1 cellular context compared by ENCODE assay signal in the genomic region with DNA sequence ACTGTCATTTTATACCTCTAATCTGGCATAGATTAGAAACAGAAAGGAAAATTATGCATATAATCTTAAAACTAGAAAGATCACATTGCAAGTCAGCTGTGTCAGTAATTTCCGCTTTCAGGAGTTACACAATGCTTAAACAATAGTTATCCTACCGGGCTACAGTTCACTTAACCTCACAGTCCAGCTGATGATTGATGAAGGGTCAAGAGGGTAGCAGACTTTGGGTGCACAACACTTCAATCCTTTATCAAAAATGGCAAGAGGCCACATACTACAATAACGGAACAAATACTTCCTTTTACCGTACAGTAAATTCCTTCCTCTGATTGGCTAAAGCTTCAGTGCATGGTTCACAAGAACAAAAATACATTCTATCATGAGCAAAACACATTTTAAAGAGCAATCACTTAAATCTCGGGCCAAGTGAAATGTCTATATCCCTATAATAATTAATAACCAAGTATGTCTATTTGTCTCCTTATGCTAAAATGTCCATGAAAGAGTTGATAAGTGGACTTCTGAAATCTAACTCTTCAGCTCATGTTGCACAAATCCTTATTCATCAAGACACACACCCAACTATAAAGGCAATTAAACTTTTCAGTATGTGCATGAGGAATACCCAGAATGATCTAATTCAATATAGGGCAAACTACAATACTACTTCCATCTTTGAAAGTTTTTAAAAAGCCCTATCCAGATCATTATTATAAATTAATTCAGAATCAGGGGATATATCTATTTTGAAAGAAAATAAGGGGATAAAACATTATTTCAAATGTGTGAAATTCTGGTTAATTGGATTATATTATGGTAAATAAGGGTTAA.
A peak's percentile ranks its signal among the peaks of the same experiment; 100 is the strongest.
TF ChIP-seq lines count a peak whose summit lies in the region.

No MANE protein-coding gene starts in this region.

TF ChIP-seq in HepG2, 621 proteins besides CTCF, POLR2A, EP300 and RAD21 (continued from another document and continues in another):
- no peak for TF ChIP-seq ZNF121 (CRISPR knock-in tag; IDR thresholded peaks at IDR 0.05)
- TF ChIP-seq PHF5A (CRISPR knock-in tag; IDR thresholded peaks at IDR 0.05; ENCODE audit: low read depth, unreplicated experiment): peak; percentile 91
- TF ChIP-seq RXRB (CRISPR knock-in tag; IDR thresholded peaks at IDR 0.05; ENCODE audit: borderline replicate concordance): peak; percentile 96
- no peak for TF ChIP-seq PRPF4 (IDR thresholded peaks at IDR 0.05; ENCODE audit: low read depth, low read length, poor library complexity, severe bottlenecking)
- no peak for TF ChIP-seq ZNF549 (CRISPR knock-in tag; IDR thresholded peaks at IDR 0.05)
- peak; percentile 58; the same call in 1 of the 2 replicates for TF ChIP-seq REPIN1 (CRISPR knock-in tag; IDR thresholded peaks at IDR 0.05; ENCODE audit: borderline replicate concordance, low read depth)
- no peak for TF ChIP-seq AGO1 (IDR thresholded peaks at IDR 0.05; ENCODE audit: low read depth, low read length, poor library complexity, severe bottlenecking)
- TF ChIP-seq, protein P1, sequence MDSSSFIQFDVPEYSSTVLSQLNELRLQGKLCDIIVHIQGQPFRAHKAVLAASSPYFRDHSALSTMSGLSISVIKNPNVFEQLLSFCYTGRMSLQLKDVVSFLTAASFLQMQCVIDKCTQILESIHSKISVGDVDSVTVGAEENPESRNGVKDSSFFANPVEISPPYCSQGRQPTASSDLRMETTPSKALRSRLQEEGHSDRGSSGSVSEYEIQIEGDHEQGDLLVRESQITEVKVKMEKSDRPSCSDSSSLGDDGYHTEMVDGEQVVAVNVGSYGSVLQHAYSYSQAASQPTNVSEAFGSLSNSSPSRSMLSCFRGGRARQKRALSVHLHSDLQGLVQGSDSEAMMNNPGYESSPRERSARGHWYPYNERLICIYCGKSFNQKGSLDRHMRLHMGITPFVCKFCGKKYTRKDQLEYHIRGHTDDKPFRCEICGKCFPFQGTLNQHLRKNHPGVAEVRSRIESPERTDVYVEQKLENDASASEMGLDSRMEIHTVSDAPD (CRISPR knock-in tag; IDR thresholded peaks at IDR 0.05): peak; percentile 68; the same call in 1 of the 2 replicates
- no peak for TF ChIP-seq ZFYVE20 (CRISPR knock-in tag; IDR thresholded peaks at IDR 0.05; ENCODE audit: borderline replicate concordance, low read depth)
- TF ChIP-seq ARID2 (CRISPR knock-in tag; IDR thresholded peaks at IDR 0.05; ENCODE audit: borderline replicate concordance): 0 out of 2 replicates have a peak, but pooled peaks have one; percentile 65
- TF ChIP-seq ZFAT (CRISPR knock-in tag; conservative IDR thresholded peaks at IDR 0.05): no peak
- TF ChIP-seq NCOA2 (CRISPR knock-in tag; IDR thresholded peaks at IDR 0.05): peak; percentile 95
- peak; percentile 92 for TF ChIP-seq HNF4G (IDR thresholded peaks at IDR 0.05; ENCODE audit: borderline replicate concordance, low read depth, low read length)
- TF ChIP-seq HNF4G (CRISPR knock-in tag; IDR thresholded peaks at IDR 0.05; ENCODE audit: borderline replicate concordance, low read depth): peak; percentile 59; the same call in 1 of the 2 replicates
- peak; percentile 93; the same call in 1 of the 2 replicates for TF ChIP-seq NCOA1 (CRISPR knock-in tag; IDR thresholded peaks at IDR 0.05)
- TF ChIP-seq, protein P2, sequence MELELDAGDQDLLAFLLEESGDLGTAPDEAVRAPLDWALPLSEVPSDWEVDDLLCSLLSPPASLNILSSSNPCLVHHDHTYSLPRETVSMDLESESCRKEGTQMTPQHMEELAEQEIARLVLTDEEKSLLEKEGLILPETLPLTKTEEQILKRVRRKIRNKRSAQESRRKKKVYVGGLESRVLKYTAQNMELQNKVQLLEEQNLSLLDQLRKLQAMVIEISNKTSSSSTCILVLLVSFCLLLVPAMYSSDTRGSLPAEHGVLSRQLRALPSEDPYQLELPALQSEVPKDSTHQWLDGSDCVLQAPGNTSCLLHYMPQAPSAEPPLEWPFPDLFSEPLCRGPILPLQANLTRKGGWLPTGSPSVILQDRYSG (CRISPR knock-in tag; IDR thresholded peaks at IDR 0.05): no peak
- TF ChIP-seq JUN (CRISPR knock-in tag; IDR thresholded peaks at IDR 0.05): peak; percentile 59; the same call in 1 of the 2 replicates
- TF ChIP-seq JUNB (CRISPR knock-in tag; IDR thresholded peaks at IDR 0.05; ENCODE audit: borderline replicate concordance): no peak
- TF ChIP-seq TAF1 (CRISPR knock-in tag; IDR thresholded peaks at IDR 0.05): no peak
- TF ChIP-seq EHMT2 (IDR thresholded peaks at IDR 0.05; ENCODE audit: borderline replicate concordance, low read depth, low read length): peak; percentile 75; the same call in 1 of the 2 replicates
- TF ChIP-seq, protein P3, sequence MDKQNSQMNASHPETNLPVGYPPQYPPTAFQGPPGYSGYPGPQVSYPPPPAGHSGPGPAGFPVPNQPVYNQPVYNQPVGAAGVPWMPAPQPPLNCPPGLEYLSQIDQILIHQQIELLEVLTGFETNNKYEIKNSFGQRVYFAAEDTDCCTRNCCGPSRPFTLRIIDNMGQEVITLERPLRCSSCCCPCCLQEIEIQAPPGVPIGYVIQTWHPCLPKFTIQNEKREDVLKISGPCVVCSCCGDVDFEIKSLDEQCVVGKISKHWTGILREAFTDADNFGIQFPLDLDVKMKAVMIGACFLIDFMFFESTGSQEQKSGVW (CRISPR knock-in tag; IDR thresholded peaks at IDR 0.05; ENCODE audit: borderline replicate concordance): no peak
- TF ChIP-seq PLRG1 (conservative IDR thresholded peaks at IDR 0.05): no peak
- no peak for TF ChIP-seq ZNF550 (CRISPR knock-in tag; IDR thresholded peaks at IDR 0.05; ENCODE audit: borderline replicate concordance)
- no peak; the same call in 1 of the 2 replicates for TF ChIP-seq ZNF772 (CRISPR knock-in tag; IDR thresholded peaks at IDR 0.05)
- TF ChIP-seq ZNF83 (CRISPR knock-in tag; IDR thresholded peaks at IDR 0.05; ENCODE audit: borderline replicate concordance): no peak
- TF ChIP-seq KDM4B (CRISPR knock-in tag; IDR thresholded peaks at IDR 0.05): 0 out of 2 replicates have a peak, but pooled peaks have one; percentile 59
- TF ChIP-seq, protein P4, sequence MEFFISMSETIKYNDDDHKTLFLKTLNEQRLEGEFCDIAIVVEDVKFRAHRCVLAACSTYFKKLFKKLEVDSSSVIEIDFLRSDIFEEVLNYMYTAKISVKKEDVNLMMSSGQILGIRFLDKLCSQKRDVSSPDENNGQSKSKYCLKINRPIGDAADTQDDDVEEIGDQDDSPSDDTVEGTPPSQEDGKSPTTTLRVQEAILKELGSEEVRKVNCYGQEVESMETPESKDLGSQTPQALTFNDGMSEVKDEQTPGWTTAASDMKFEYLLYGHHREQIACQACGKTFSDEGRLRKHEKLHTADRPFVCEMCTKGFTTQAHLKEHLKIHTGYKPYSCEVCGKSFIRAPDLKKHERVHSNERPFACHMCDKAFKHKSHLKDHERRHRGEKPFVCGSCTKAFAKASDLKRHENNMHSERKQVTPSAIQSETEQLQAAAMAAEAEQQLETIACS (CRISPR knock-in tag; IDR thresholded peaks at IDR 0.05): no peak
- TF ChIP-seq ZNF24 (IDR thresholded peaks at IDR 0.05): no peak; the same call in 1 of the 2 replicates
- TF ChIP-seq SIX1 (CRISPR knock-in tag; IDR thresholded peaks at IDR 0.05; ENCODE audit: borderline replicate concordance): peak; percentile 88
- TF ChIP-seq, protein P5, sequence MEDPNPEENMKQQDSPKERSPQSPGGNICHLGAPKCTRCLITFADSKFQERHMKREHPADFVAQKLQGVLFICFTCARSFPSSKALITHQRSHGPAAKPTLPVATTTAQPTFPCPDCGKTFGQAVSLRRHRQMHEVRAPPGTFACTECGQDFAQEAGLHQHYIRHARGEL (CRISPR knock-in tag; IDR thresholded peaks at IDR 0.05): no peak
- TF ChIP-seq ZNF629 (CRISPR knock-in tag; conservative IDR thresholded peaks at IDR 0.05): no peak
- TF ChIP-seq ZNF570 (CRISPR knock-in tag; IDR thresholded peaks at IDR 0.05; ENCODE audit: borderline replicate concordance): no peak
- no peak for TF ChIP-seq HNRNPLL (IDR thresholded peaks at IDR 0.05; ENCODE audit: low read depth, low read length, poor library complexity, severe bottlenecking)
- TF ChIP-seq, protein P6, sequence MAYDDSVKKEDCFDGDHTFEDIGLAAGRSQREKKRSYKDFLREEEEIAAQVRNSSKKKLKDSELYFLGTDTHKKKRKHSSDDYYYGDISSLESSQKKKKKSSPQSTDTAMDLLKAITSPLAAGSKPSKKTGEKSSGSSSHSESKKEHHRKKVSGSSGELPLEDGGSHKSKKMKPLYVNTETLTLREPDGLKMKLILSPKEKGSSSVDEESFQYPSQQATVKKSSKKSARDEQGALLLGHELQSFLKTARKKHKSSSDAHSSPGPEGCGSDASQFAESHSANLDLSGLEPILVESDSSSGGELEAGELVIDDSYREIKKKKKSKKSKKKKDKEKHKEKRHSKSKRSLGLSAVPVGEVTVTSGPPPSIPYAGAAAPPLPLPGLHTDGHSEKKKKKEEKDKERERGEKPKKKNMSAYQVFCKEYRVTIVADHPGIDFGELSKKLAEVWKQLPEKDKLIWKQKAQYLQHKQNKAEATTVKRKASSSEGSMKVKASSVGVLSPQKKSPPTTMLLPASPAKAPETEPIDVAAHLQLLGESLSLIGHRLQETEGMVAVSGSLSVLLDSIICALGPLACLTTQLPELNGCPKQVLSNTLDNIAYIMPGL (CRISPR knock-in tag; IDR thresholded peaks at IDR 0.05; ENCODE audit: borderline replicate concordance in 1 of 2, low read depth in 1 of 2): peak in 1 of 2 experiments; percentile 43; a peak in 1 of 4 replicates
- no peak for TF ChIP-seq PAX8 (CRISPR knock-in tag; IDR thresholded peaks at IDR 0.05; ENCODE audit: borderline replicate concordance)
- TF ChIP-seq ZNF616 (CRISPR knock-in tag; IDR thresholded peaks at IDR 0.05; ENCODE audit: low read depth): no peak
- TF ChIP-seq IKZF4 (CRISPR knock-in tag; IDR thresholded peaks at IDR 0.05; ENCODE audit: borderline replicate concordance, low read depth, not compliant biosample characterization): no peak
- no peak for TF ChIP-seq XRCC5 (optimal IDR thresholded peaks at IDR 0.05; ENCODE audit: low read length)
- TF ChIP-seq MEIS2 (CRISPR knock-in tag; IDR thresholded peaks at IDR 0.05): peak; percentile 100
- TF ChIP-seq, protein P7, sequence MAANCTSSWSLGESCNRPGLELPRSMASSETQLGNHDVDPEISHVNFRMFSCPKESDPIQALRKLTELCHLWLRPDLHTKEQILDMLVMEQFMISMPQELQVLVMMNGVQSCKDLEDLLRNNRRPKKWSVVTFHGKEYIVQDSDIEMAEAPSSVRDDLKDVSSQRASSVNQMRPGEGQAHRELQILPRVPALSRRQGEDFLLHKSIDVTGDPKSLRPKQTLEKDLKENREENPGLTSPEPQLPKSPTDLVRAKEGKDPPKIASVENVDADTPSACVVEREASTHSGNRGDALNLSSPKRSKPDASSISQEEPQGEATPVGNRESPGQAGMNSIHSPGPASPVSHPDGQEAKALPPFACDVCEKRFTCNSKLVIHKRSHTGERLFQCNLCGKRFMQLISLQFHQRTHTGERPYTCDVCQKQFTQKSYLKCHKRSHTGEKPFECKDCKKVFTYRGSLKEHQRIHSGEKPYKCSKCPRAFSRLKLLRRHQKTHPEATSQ (CRISPR knock-in tag; IDR thresholded peaks at IDR 0.05; ENCODE audit: borderline replicate concordance): peak; percentile 66; the same call in 1 of the 2 replicates
- TF ChIP-seq, protein P8, sequence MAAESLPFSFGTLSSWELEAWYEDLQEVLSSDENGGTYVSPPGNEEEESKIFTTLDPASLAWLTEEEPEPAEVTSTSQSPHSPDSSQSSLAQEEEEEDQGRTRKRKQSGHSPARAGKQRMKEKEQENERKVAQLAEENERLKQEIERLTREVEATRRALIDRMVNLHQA (CRISPR knock-in tag; IDR thresholded peaks at IDR 0.05): no peak; the same call in 1 of the 2 replicates
- no peak for TF ChIP-seq NBN (conservative IDR thresholded peaks at IDR 0.05)
- TF ChIP-seq ZBTB38 (CRISPR knock-in tag; IDR thresholded peaks at IDR 0.05): no peak
- peak; percentile 96 for TF ChIP-seq CEBPG (CRISPR knock-in tag; IDR thresholded peaks at IDR 0.05)
- peak; percentile 95 for TF ChIP-seq MED1 (CRISPR knock-in tag; IDR thresholded peaks at IDR 0.05)
- TF ChIP-seq EEA1 (CRISPR knock-in tag; IDR thresholded peaks at IDR 0.05; ENCODE audit: borderline replicate concordance): no peak
- TF ChIP-seq RCOR2 (CRISPR knock-in tag; IDR thresholded peaks at IDR 0.05): peak; percentile 90
- peak; percentile 50; the same call in 1 of the 2 replicates for TF ChIP-seq ZMYM3 (CRISPR knock-in tag; IDR thresholded peaks at IDR 0.05)
- no peak for TF ChIP-seq ZNF773 (CRISPR knock-in tag; IDR thresholded peaks at IDR 0.05; ENCODE audit: borderline replicate concordance)
- TF ChIP-seq TSC22D2 (CRISPR knock-in tag; IDR thresholded peaks at IDR 0.05; ENCODE audit: borderline replicate concordance): peak; percentile 77; the same call in 1 of the 2 replicates
- no peak for TF ChIP-seq ZNF607 (CRISPR knock-in tag; IDR thresholded peaks at IDR 0.05; ENCODE audit: borderline replicate concordance)
- peak; percentile 92 for TF ChIP-seq HMG20B (CRISPR knock-in tag; conservative IDR thresholded peaks at IDR 0.05)
- 0 out of 2 replicates have a peak, but pooled peaks have one; percentile 55 for TF ChIP-seq WIZ (CRISPR knock-in tag; IDR thresholded peaks at IDR 0.05)
- TF ChIP-seq DNMT1 (CRISPR knock-in tag; IDR thresholded peaks at IDR 0.05): no peak
- no peak for TF ChIP-seq ZFP62 (CRISPR knock-in tag; IDR thresholded peaks at IDR 0.05)
- no peak for TF ChIP-seq ZNF775 (CRISPR knock-in tag; IDR thresholded peaks at IDR 0.05; ENCODE audit: borderline replicate concordance)
- TF ChIP-seq ZFP1 (CRISPR knock-in tag; IDR thresholded peaks at IDR 0.05): peak; percentile 88; the same call in 1 of the 2 replicates
- TF ChIP-seq NR1H2 (CRISPR knock-in tag; IDR thresholded peaks at IDR 0.05; ENCODE audit: borderline replicate concordance, low read depth): no peak
- TF ChIP-seq ZNF484 (CRISPR knock-in tag; IDR thresholded peaks at IDR 0.05; ENCODE audit: borderline replicate concordance, low read depth): no peak
- peak; percentile 77 for TF ChIP-seq THAP11 (CRISPR knock-in tag; IDR thresholded peaks at IDR 0.05)
- no peak for TF ChIP-seq KAT7 (CRISPR knock-in tag; IDR thresholded peaks at IDR 0.05; ENCODE audit: borderline replicate concordance)
- TF ChIP-seq ZNF598 (CRISPR knock-in tag; IDR thresholded peaks at IDR 0.05; ENCODE audit: borderline replicate concordance): no peak
- TF ChIP-seq, protein P9, sequence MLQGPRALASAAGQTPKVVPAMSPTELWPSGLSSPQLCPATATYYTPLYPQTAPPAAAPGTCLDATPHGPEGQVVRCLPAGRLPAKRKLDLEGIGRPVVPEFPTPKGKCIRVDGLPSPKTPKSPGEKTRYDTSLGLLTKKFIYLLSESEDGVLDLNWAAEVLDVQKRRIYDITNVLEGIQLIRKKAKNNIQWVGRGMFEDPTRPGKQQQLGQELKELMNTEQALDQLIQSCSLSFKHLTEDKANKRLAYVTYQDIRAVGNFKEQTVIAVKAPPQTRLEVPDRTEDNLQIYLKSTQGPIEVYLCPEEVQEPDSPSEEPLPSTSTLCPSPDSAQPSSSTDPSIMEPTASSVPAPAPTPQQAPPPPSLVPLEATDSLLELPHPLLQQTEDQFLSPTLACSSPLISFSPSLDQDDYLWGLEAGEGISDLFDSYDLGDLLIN (CRISPR knock-in tag; IDR thresholded peaks at IDR 0.05; ENCODE audit: borderline replicate concordance): no peak
